ENCODE assay signal across 7 cellular contexts in the genomic region with DNA sequence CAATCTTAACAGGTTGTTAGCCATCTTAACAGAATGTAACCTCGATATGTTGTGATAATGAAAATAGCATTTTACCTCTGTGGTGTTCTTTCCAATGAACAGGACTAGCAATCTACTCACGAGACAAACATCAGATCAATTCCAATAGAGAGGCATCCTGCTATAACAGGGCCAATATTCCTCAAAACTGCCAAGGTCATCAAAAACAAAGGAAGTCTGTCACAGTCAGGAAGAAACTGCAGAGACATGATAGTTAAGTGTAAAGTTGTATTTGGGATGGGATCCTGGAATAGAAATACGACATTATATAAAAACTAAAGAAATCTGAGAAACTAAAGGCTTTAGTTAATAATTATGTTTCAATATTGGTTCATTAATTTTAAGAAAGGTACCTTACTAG.
"Had no signal": no experiment of that assay in that cellular context is flagged by ENCODE, and none has a peak within 500 bp of the region (broad histone marks: within the 10 kb centered on the region; RNA-seq: fewer than 3 reads in every experiment).

No MANE protein-coding gene starts in this region.

- H2AFZ ChIP-seq: GM23248 had no signal

- H3K4me3 ChIP-seq: GM23248 had no signal

- H3K36me3 Mint-ChIP-seq: IgD-negative memory B cell had no signal

- H3K9ac ChIP-seq: GM23248 had no signal

- H3K4me3 Mint-ChIP-seq: IgD-negative memory B cell had no signal

- H3K27ac Mint-ChIP-seq: IgD-negative memory B cell had no signal

- DNase-seq: GM23248, GOT3, H7, HCEC 1CT, KG1 had no signal

- H3K27me3 Mint-ChIP-seq: IgD-negative memory B cell had no signal

- H3K27ac ChIP-seq: GM23248, HL-60 had no signal
